ENCODE assay signal across 15 cellular contexts in genomic region chr9:7172445-7173115, GRCh38.
DNase-seq lines count a peak whose midpoint lies in the region; ATAC-seq and TF ChIP-seq lines count a peak whose summit lies in the region.
"Had no signal": no experiment of that assay in that cellular context is flagged by ENCODE, and none has a peak within 500 bp of the region (broad histone marks: within the 10 kb centered on the region; RNA-seq: fewer than 3 reads in every experiment).

No MANE protein-coding gene starts in this region.

- no peak overlapping the region for H2AK5ac ChIP-seq in IMR-90 (ENCODE audit: low read depth, low read length)

- no peak for TF ChIP-seq RAD21 in IMR-90 (IDR thresholded peaks at IDR 0.05; ENCODE audit: low read length)

- H3K27ac ChIP-seq in IMR-90 (ENCODE audit: insufficient read depth, low read length) (no peak overlapping the region), fibroblast of lung (ENCODE audit: insufficient read depth, low read length) (no peak overlapping the region)
- H3K27ac ChIP-seq: C4-2B had no signal

- H3K4me3 ChIP-seq in IMR-90 (ENCODE audit: insufficient read depth, low read depth, low read length), result no peak overlapping the region
- no peak overlapping the region for H3K4me3 ChIP-seq in fibroblast of lung (replicated peaks in 1 of 4; ENCODE audit: control extremely low read depth in 1 of 4, insufficient read depth in 1 of 4, low read depth in 3 of 4, low read length in 4 of 4)

- H2BK5ac ChIP-seq in IMR-90 (ENCODE audit: low read depth, low read length, poor library complexity, severe bottlenecking), result no peak overlapping the region

- no peak overlapping the region for H2BK15ac ChIP-seq in IMR-90 (ENCODE audit: low read depth, low read length)

- WGBS in IMR-90 (ENCODE audit: extremely low coverage in 2 of 2, insufficient read length in 1 of 2), 2 experiments, result no CpG with 5 or more reads among the region's 4 CpGs

- peak overlapping the region; percentile 16 to 37 for H3K27ac Mint-ChIP-seq in natural killer cell
- H3K27ac Mint-ChIP-seq: activated naive CD8-positive, alpha-beta T cell; stimulated activated naive CD8-positive, alpha-beta T cell treated with anti-CD3 and anti-CD28 coated beads, Interleukin-15, amount 100 ng/mL, for 72 hours had no signal

- H4K5ac ChIP-seq in IMR-90 (ENCODE audit: low read depth, low read length), result no peak overlapping the region

- no peaks in the 10 kb centered on the region for H4K20me1 ChIP-seq in IMR-90 (ENCODE audit: insufficient read depth, low read length)
- H4K20me1 ChIP-seq in fibroblast of lung (ENCODE audit: control insufficient read depth, extremely low read depth, insufficient read depth, low read length), result no peaks in the 10 kb centered on the region

- no peak for TF ChIP-seq POLR2A in IMR-90 (IDR thresholded peaks at IDR 0.05; ENCODE audit: low read depth, low read length)

- DNase-seq in ELR (ENCODE audit: low read depth) (peak; percentile 24), IMR-90 (peak; percentile 63), fibroblast of lung (ENCODE audit: low read depth in 2 of 2) (peak; percentile 16 to 55), natural killer cell (no peak), NCI-H2081 treated with DMSO at 0.1 percent for 48 hours (lab: John Stamatoyannopoulos, UW) (no peak), NCI-H446 (lab: John Stamatoyannopoulos, UW) (no peak), SIG-M5 treated with dmso at 0.1 percent for 504 hours (lab: John Stamatoyannopoulos, UW; ENCODE audit: unreplicated experiment) (no peak)
- DNase-seq: cortex of kidney; GDM1; NCI-H526 treated with DMSO at 0.1 percent for 48 hours; stimulated activated naive CD8-positive, alpha-beta T cell treated with anti-CD3 and anti-CD28 coated beads, Interleukin-15, amount 100 ng/mL, for 72 hours had no signal

- no peaks in the 10 kb centered on the region for H3K9me3 Mint-ChIP-seq in natural killer cell
- H3K9me3 Mint-ChIP-seq: IgD-negative memory B cell; stimulated activated naive CD8-positive, alpha-beta T cell treated with anti-CD3 and anti-CD28 coated beads, Interleukin-15, amount 100 ng/mL, for 72 hours had no signal

- TF ChIP-seq CTCF in IMR-90 (conservative IDR thresholded peaks at IDR 0.05; ENCODE audit: low read depth, low read length), result no peak
- TF ChIP-seq CTCF in fibroblast of lung (conservative IDR thresholded peaks at IDR 0.05 in 1 of 2, IDR thresholded peaks at IDR 0.05 in 1 of 2; ENCODE audit: low read depth in 1 of 2, low read length in 2 of 2), result no peak
- TF ChIP-seq CTCF in natural killer cell (IDR thresholded peaks at IDR 0.05), result no peak

- dilution Hi-C loops in IMR-90 (cut with HindIII; ENCODE audit: low sequenced_read_pairs, unreplicated experiment), result no loop called here

- intact Hi-C loops in IMR-90 (cut with micrococcal nuclease), result no loop called here
- intact Hi-C loops in natural killer cell (cut with micrococcal nuclease), result no loop called here

- peaks cover 2% of the 10 kb centered on the region; the same call in 1 of the 2 replicates for H3K4me1 ChIP-seq in IMR-90 (ENCODE audit: control insufficient read depth, insufficient read depth, low read length)
- H3K4me1 ChIP-seq in fibroblast of lung (ENCODE audit: control insufficient read depth, extremely low read depth, insufficient read depth, low read length), result no peaks in the 10 kb centered on the region

- H2AFZ ChIP-seq in IMR-90 (replicated peaks; ENCODE audit: low read length, poor library complexity) (no peak overlapping the region), fibroblast of lung (ENCODE audit: low read length) (no peak overlapping the region)

- ATAC-seq in IMR-90 (ENCODE audit: low read depth) (peak; percentile 63), natural killer cell (no peak), HG02798 (IDR thresholded peaks at IDR 0.05; ENCODE audit: poor library complexity, unreplicated experiment) (no peak)

- no peak overlapping the region for H2BK120ac ChIP-seq in IMR-90 (ENCODE audit: low read depth, low read length)

- no peak overlapping the region for H2AK9ac ChIP-seq in IMR-90 (replicated peaks; ENCODE audit: low read depth, low read length, poor library complexity)

- CTCF ChIA-PET in IMR-90 (lab: Yijun Ruan, JAX), result interaction anchor here (0.7 kb wide), 2 partner anchors 13 to 216 kb away, joined by 3 read pairs; no protein-coding TSS in a partner anchor

- peaks cover 21 to 27% of the 10 kb centered on the region in 2 donors for H3K4me1 Mint-ChIP-seq in natural killer cell
- H3K4me1 Mint-ChIP-seq: stimulated activated naive CD8-positive, alpha-beta T cell treated with anti-CD3 and anti-CD28 coated beads, Interleukin-15, amount 100 ng/mL, for 72 hours had no signal

- H3K4ac ChIP-seq in IMR-90 (ENCODE audit: low read depth, low read length), result no peak overlapping the region

- no peak overlapping the region for H3K4me3 Mint-ChIP-seq in natural killer cell
- H3K4me3 Mint-ChIP-seq: activated naive CD8-positive, alpha-beta T cell; IgD-negative memory B cell; stimulated activated naive CD8-positive, alpha-beta T cell treated with anti-CD3 and anti-CD28 coated beads, Interleukin-15, amount 100 ng/mL, for 72 hours had no signal

- H3K9ac ChIP-seq in IMR-90 (ENCODE audit: low read depth, low read length) (no peak overlapping the region), fibroblast of lung (ENCODE audit: insufficient read depth, low read length) (no peak overlapping the region)

- H2BK20ac ChIP-seq in IMR-90 (ENCODE audit: low read depth, low read length), result no peak overlapping the region

- peaks cover 9% of the 10 kb centered on the region for H3K36me3 Mint-ChIP-seq in natural killer cell

- POLR2A ChIA-PET in IMR-90 (lab: Charles Lee; ENCODE audit: unreplicated experiment), result no interaction called here

- BruUV-seq in IMR-90 (replicated peaks; lab: Mats Ljungman, UMichigan), result no TSS peak

- no peak overlapping the region for H4K91ac ChIP-seq in IMR-90 (ENCODE audit: insufficient read depth, low read depth, low read length)

- no peak overlapping the region for H3K18ac ChIP-seq in IMR-90 (ENCODE audit: low read depth, low read length)

- H3K14ac ChIP-seq in IMR-90 (replicated peaks; ENCODE audit: low read depth, low read length), result no peak overlapping the region

- no peak overlapping the region for H4K8ac ChIP-seq in IMR-90 (ENCODE audit: low read depth in 2 of 2, low read length in 2 of 2)

- H3K4me2 ChIP-seq in IMR-90 (ENCODE audit: low read depth, low read length) (no peak overlapping the region; the same call in 1 of the 2 replicates), fibroblast of lung (ENCODE audit: extremely low read depth, insufficient read depth, low read length) (no peak overlapping the region)

- no peaks in the 10 kb centered on the region for H3K79me2 ChIP-seq in fibroblast of lung (ENCODE audit: control insufficient read depth, insufficient read depth, low read length)

- H3K56ac ChIP-seq in IMR-90 (ENCODE audit: extremely low read depth, insufficient read depth, low read length), result no peak overlapping the region

- no peaks in the 10 kb centered on the region for H3K9me3 ChIP-seq in IMR-90 (ENCODE audit: control insufficient read depth, insufficient read depth, low read length)
- H3K9me3 ChIP-seq in fibroblast of lung (ENCODE audit: control insufficient read depth, insufficient read depth, low read depth, low read length), result no peaks in the 10 kb centered on the region

- peaks cover 4% of the 10 kb centered on the region; the same call in 1 of the 2 replicates for H3K9me1 ChIP-seq in IMR-90 (ENCODE audit: insufficient read depth, low read length)

- H3K36me3 ChIP-seq in IMR-90 (ENCODE audit: control insufficient read depth, insufficient read depth, low read length), result peaks cover 2% of the 10 kb centered on the region; the same call in 1 of the 2 replicates
- H3K36me3 ChIP-seq in fibroblast of lung (ENCODE audit: control insufficient read depth, insufficient read depth, low read length), result no peaks in the 10 kb centered on the region

- H3K23ac ChIP-seq in IMR-90 (ENCODE audit: low read depth, low read length), result no peak overlapping the region

- in situ Hi-C loops in IMR-90 (cut with MboI; ENCODE audit: low sequenced_read_pairs), result no loop called here

- H3K79me1 ChIP-seq in IMR-90 (ENCODE audit: low read depth in 1 of 2, low read length in 2 of 2), result no peaks in the 10 kb centered on the region

- no peaks in the 10 kb centered on the region for H3K27me3 Mint-ChIP-seq in natural killer cell (ENCODE audit: low read depth in 2 of 2)
- H3K27me3 Mint-ChIP-seq: activated naive CD8-positive, alpha-beta T cell; IgD-negative memory B cell; stimulated activated naive CD8-positive, alpha-beta T cell treated with anti-CD3 and anti-CD28 coated beads, Interleukin-15, amount 100 ng/mL, for 72 hours had no signal

- no peaks in the 10 kb centered on the region for H3K27me3 ChIP-seq in IMR-90 (ENCODE audit: control insufficient read depth, insufficient read depth, low read length)
- H3K27me3 ChIP-seq in fibroblast of lung (ENCODE audit: control insufficient read depth, insufficient read depth, low read length), result no peaks in the 10 kb centered on the region

TF ChIP-seq in IMR-90, 13 proteins besides CTCF, POLR2A, EP300 and RAD21:
- TF ChIP-seq MAFK (IDR thresholded peaks at IDR 0.05; ENCODE audit: low read depth, low read length), result peak; percentile 59
- no peak for TF ChIP-seq CEBPB (IDR thresholded peaks at IDR 0.05; ENCODE audit: low read depth, low read length)
- TF ChIP-seq SMC3 (IDR thresholded peaks at IDR 0.05; ENCODE audit: low read depth, low read length), result no peak
- no peak for TF ChIP-seq RCOR1 (IDR thresholded peaks at IDR 0.05; ENCODE audit: insufficient replicate concordance, low read length)
- no peak for TF ChIP-seq USF2 (IDR thresholded peaks at IDR 0.05; ENCODE audit: low read depth, low read length)
- no peak for TF ChIP-seq BHLHE40 (IDR thresholded peaks at IDR 0.05; ENCODE audit: low read depth, low read length)
- TF ChIP-seq CHD1 (IDR thresholded peaks at IDR 0.05; ENCODE audit: low read depth, low read length), result no peak
TF ChIP-seq in IMR-90: peak in this region for 1.

Comparison
In these comparisons a context has a peak if more than half of its experiments do, and no peak if none do; other contexts are left out.
1. DNase-seq: peak in ELR (single experiment), IMR-90 (single experiment) and fibroblast of lung (2 of 2); none in natural killer cell (single experiment), NCI-H2081 treated with DMSO at 0.1 percent for 48 hours (single experiment), NCI-H446 (0 of 2) and SIG-M5 treated with dmso at 0.1 percent for 504 hours (single experiment).